Comparison of ENCODE assay signal across 13 cellular contexts in the genomic region with DNA sequence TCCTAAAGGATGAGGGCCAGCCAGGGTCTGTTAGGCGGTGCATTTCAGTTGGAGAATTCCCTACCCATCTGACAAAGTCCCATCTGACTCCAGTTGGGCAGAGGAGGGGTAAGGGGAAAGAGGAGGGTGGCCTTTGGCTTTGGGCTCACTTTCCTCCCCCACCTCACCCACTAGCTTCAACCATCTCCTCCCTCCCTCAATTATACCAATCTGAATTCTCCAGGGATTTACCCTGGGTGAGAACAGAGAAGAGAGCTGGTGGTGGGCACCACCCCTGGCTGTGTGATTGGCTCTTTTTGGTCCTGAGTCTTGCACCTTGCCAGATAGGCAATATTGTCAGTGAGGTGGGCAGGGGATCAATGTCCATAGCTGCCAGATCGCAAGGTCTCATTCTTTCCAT. TPM values are rescaled to one million over a fixed set of nuclear protein-coding genes. Genes with fewer than 3 reads are reported as not detected.
DNase-seq lines count a peak whose midpoint lies in the region; ATAC-seq and TF ChIP-seq lines count a peak whose summit lies in the region.
"Had no signal": no experiment of that assay in that cellular context is flagged by ENCODE, and none has a peak within 500 bp of the region (broad histone marks: within the 10 kb centered on the region; RNA-seq: fewer than 3 reads in every experiment).

No MANE protein-coding gene starts in this region.

- TF ChIP-seq CTCF in HFF-Myc (IDR thresholded peaks at IDR 0.05; ENCODE audit: low read depth, low read length, missing control alignments), result no peak
- no peak for TF ChIP-seq CTCF in mesothelial cell of epicardium (IDR thresholded peaks at IDR 0.05; ENCODE audit: unreplicated experiment)

- H3K4me3 Mint-ChIP-seq in CD8-positive, alpha-beta memory T cell, result peak overlapping the region in 1 of 7 donors; percentile 92
- peak overlapping the region; percentile 19 for H3K4me3 Mint-ChIP-seq in activated T-helper 2 cell treated with anti-CD3 and anti-CD28 coated beads, Interferon-gamma antibody, Interleukin-2, Interleukin-4, amounts not matched to agents 10 μg/mL and 5 μg/mL and 100 μg/mL, durations not matched to agents 14 hours and 24 hours and 36 hours (ENCODE audit: low read depth)
- H3K4me3 Mint-ChIP-seq in immature natural killer cell, result no peak overlapping the region
- no peak overlapping the region for H3K4me3 Mint-ChIP-seq in mesothelial cell of epicardium

- peaks cover 0 to 57% (median 2%) of the 10 kb centered on the region in 3 donors for H3K36me3 Mint-ChIP-seq in CD8-positive, alpha-beta memory T cell
- peaks cover 60% of the 10 kb centered on the region for H3K36me3 Mint-ChIP-seq in activated T-helper 2 cell treated with anti-CD3 and anti-CD28 coated beads, Interferon-gamma antibody, Interleukin-2, Interleukin-4, amounts not matched to agents 10 μg/mL and 5 μg/mL and 100 μg/mL, durations not matched to agents 14 hours and 24 hours and 36 hours (ENCODE audit: low read depth)
- H3K36me3 Mint-ChIP-seq in immature natural killer cell (peaks cover 0 to 12% (median 7%) of the 10 kb centered on the region in 3 donors), mesothelial cell of epicardium (peaks cover 20% of the 10 kb centered on the region)

- H3K56ac ChIP-seq in mesendoderm (ENCODE audit: low read length), result peak overlapping the region; percentile 53

- H2BK15ac ChIP-seq in mesendoderm (replicated peaks; ENCODE audit: low read depth), result no peak overlapping the region

- no peak overlapping the region for H4K8ac ChIP-seq in mesendoderm (ENCODE audit: low read depth, low read length)

- H3K9me3 ChIP-seq in CD8-positive, alpha-beta memory T cell (ENCODE audit: low read length), result no peaks in the 10 kb centered on the region

- intact Hi-C loops in activated T-helper 2 cell treated with anti-CD3 and anti-CD28 coated beads, Interferon-gamma antibody, Interleukin-2, Interleukin-4, amounts not matched to agents 10 μg/mL and 5 μg/mL and 100 μg/mL, durations not matched to agents 14 hours and 24 hours and 36 hours (cut with micrococcal nuclease), result loop anchor here (5.0 to 10.0 kb wide), 3 partner anchors 43 to 515 kb away; partner anchors contain the start of gene SNRPC

- H3K27ac Mint-ChIP-seq in CD8-positive, alpha-beta memory T cell, result peak overlapping the region in 6 of 8 donors; percentile 32 to 96 (median 72)
- peak overlapping the region; percentile 50 for H3K27ac Mint-ChIP-seq in activated T-helper 2 cell treated with anti-CD3 and anti-CD28 coated beads, Interferon-gamma antibody, Interleukin-2, Interleukin-4, amounts not matched to agents 10 μg/mL and 5 μg/mL and 100 μg/mL, durations not matched to agents 14 hours and 24 hours and 36 hours
- H3K27ac Mint-ChIP-seq in immature natural killer cell, result peak overlapping the region in 1 of 6 donors; percentile 20
- no peak overlapping the region for H3K27ac Mint-ChIP-seq in mesothelial cell of epicardium

- peak overlapping the region; percentile 89 for H3K9ac ChIP-seq in mesendoderm (ENCODE audit: low read length)

- WGBS in mesendoderm (ENCODE audit: extremely low coverage, insufficient coverage, low lambda C conversion rate), result no CpG with 5 or more reads among the region's 2 CpGs

- peaks cover 54% of the 10 kb centered on the region for H3K79me2 ChIP-seq in mesendoderm (ENCODE audit: control insufficient read depth, insufficient read depth, low read length)

- H3K4me3 ChIP-seq in CD8-positive, alpha-beta memory T cell (ENCODE audit: low read length), result no peak overlapping the region
- peak overlapping the region; percentile 69 for H3K4me3 ChIP-seq in HFF-Myc (replicated peaks; ENCODE audit: low read depth, low read length)
- no peak overlapping the region for H3K4me3 ChIP-seq in mesendoderm (ENCODE audit: low read length)

- H3K9me3 Mint-ChIP-seq in CD8-positive, alpha-beta memory T cell, result no peaks in the 10 kb centered on the region
- H3K9me3 Mint-ChIP-seq in activated T-helper 2 cell treated with anti-CD3 and anti-CD28 coated beads, Interferon-gamma antibody, Interleukin-2, Interleukin-4, amounts not matched to agents 10 μg/mL and 5 μg/mL and 100 μg/mL, durations not matched to agents 14 hours and 24 hours and 36 hours, result no peaks in the 10 kb centered on the region
- H3K9me3 Mint-ChIP-seq in immature natural killer cell (no peaks in the 10 kb centered on the region), mesothelial cell of epicardium (no peaks in the 10 kb centered on the region)
- H3K9me3 Mint-ChIP-seq: naive B cell had no signal

- peaks cover 19% of the 10 kb centered on the region for H3K79me1 ChIP-seq in mesendoderm (ENCODE audit: low read length)

- no peak overlapping the region for H4K5ac ChIP-seq in mesendoderm (ENCODE audit: low read length)

- no peak for DNase-seq in CD8-positive, alpha-beta memory T cell
- no peak for DNase-seq in HFF-Myc (ENCODE audit: extremely low read depth, low read depth)
- DNase-seq in activated T-helper 2 cell treated with anti-CD3 and anti-CD28 coated beads, Interferon-gamma antibody, Interleukin-2, Interleukin-4, amounts not matched to agents 10 μg/mL and 5 μg/mL and 100 μg/mL, durations not matched to agents 14 hours and 24 hours and 36 hours (ENCODE audit: low spot score), result no peak
- DNase-seq in mesendoderm, result no peak
- DNase-seq in immature natural killer cell, result no peak
- no peak for DNase-seq in NCI-H1092 (lab: John Stamatoyannopoulos, UW)
- no peak for DNase-seq in mesothelial cell of epicardium (ENCODE audit: low spot score in 2 of 2, unreplicated experiment in 2 of 2)
- DNase-seq: cerebellar nuclear complex; DMS53; naive B cell; RPMI8226; stimulated activated CD4-positive, alpha-beta T cell treated with anti-CD3 and anti-CD28 coated beads, Interleukin-15, amount 100 ng/mL, for 24 hours had no signal

- CTCF ChIA-PET in CD8-positive, alpha-beta memory T cell (lab: Charles Lee), result interaction anchor here (1.4 kb wide), 1 partner anchor 9 kb away, joined by 3 read pairs; the partner anchor contains the start of gene SMIM29

- peak overlapping the region; percentile 50 for H3K4me2 ChIP-seq in mesendoderm (ENCODE audit: low read length)

- H3K4me1 Mint-ChIP-seq in CD8-positive, alpha-beta memory T cell, result peaks cover 40 to 73% (median 46%) of the 10 kb centered on the region in 3 donors
- peaks cover 56% of the 10 kb centered on the region for H3K4me1 Mint-ChIP-seq in activated T-helper 2 cell treated with anti-CD3 and anti-CD28 coated beads, Interferon-gamma antibody, Interleukin-2, Interleukin-4, amounts not matched to agents 10 μg/mL and 5 μg/mL and 100 μg/mL, durations not matched to agents 14 hours and 24 hours and 36 hours (ENCODE audit: low read depth)
- H3K4me1 Mint-ChIP-seq in immature natural killer cell (peaks cover 23 to 27% of the 10 kb centered on the region in 2 donors), mesothelial cell of epicardium (peaks cover 20% of the 10 kb centered on the region)

- no peak for ATAC-seq in GM21825 (IDR thresholded peaks at IDR 0.05; ENCODE audit: unreplicated experiment)

- H2BK5ac ChIP-seq in mesendoderm (ENCODE audit: low read length), result no peak overlapping the region

- H2AK5ac ChIP-seq in mesendoderm (ENCODE audit: low read length), result no peak overlapping the region

- H3K27ac ChIP-seq in CD8-positive, alpha-beta memory T cell (ENCODE audit: low read depth, low read length), result no peak overlapping the region
- H3K27ac ChIP-seq in mesendoderm (ENCODE audit: low read depth, low read length), result no peak overlapping the region

- no peak overlapping the region for H3K4ac ChIP-seq in mesendoderm (ENCODE audit: low read depth, low read length)

- H2BK120ac ChIP-seq in mesendoderm (ENCODE audit: low read depth, low read length), result no peak overlapping the region

- POLR2A ChIA-PET in CD8-positive, alpha-beta memory T cell (lab: Charles Lee), result no interaction called here

- peaks cover 16% of the 10 kb centered on the region for H3K36me3 ChIP-seq in CD8-positive, alpha-beta memory T cell (ENCODE audit: insufficient read depth, low read length)
- H3K36me3 ChIP-seq in mesendoderm (ENCODE audit: control insufficient read depth, insufficient read depth, low read length), result peaks cover 30% of the 10 kb centered on the region

- peaks cover 27% of the 10 kb centered on the region for H3K4me1 ChIP-seq in CD8-positive, alpha-beta memory T cell (ENCODE audit: insufficient read depth, low read length)
- peaks cover 8% of the 10 kb centered on the region for H3K4me1 ChIP-seq in mesendoderm (ENCODE audit: control insufficient read depth, low read depth, low read length)

- H3K27me3 Mint-ChIP-seq in CD8-positive, alpha-beta memory T cell, result no peaks in the 10 kb centered on the region
- no peaks in the 10 kb centered on the region for H3K27me3 Mint-ChIP-seq in activated T-helper 2 cell treated with anti-CD3 and anti-CD28 coated beads, Interferon-gamma antibody, Interleukin-2, Interleukin-4, amounts not matched to agents 10 μg/mL and 5 μg/mL and 100 μg/mL, durations not matched to agents 14 hours and 24 hours and 36 hours (ENCODE audit: low read depth)
- H3K27me3 Mint-ChIP-seq in immature natural killer cell (ENCODE audit: low read depth in 3 of 3) (peaks cover 7 to 18% (median 13%) of the 10 kb centered on the region in 3 donors), mesothelial cell of epicardium (ENCODE audit: low read depth) (no peaks in the 10 kb centered on the region)
- H3K27me3 Mint-ChIP-seq: naive B cell had no signal

- H3K18ac ChIP-seq in mesendoderm (ENCODE audit: low read length), result no peak overlapping the region

- H3K23ac ChIP-seq in mesendoderm (ENCODE audit: low read length), result peak overlapping the region; percentile 48

- no peaks in the 10 kb centered on the region for H3K27me3 ChIP-seq in CD8-positive, alpha-beta memory T cell (ENCODE audit: insufficient read depth, low read length, poor library complexity, severe bottlenecking)
- H3K27me3 ChIP-seq in mesendoderm (ENCODE audit: insufficient read depth, low read length, poor library complexity), result no peaks in the 10 kb centered on the region

RNA-seq across cellular contexts. Expression of gene HMGA1, which starts 3.2 kb away (rescaled TPM):
- 100 to 1,000 TPM; 490 to 506 TPM for total RNA-seq in CD8-positive, alpha-beta memory T cell
- polyA plus RNA-seq in CD8-positive, alpha-beta memory T cell, result 33.1 TPM
- 412 and 422 TPM in 2 replicates for total RNA-seq in activated T-helper 2 cell treated with anti-CD3 and anti-CD28 coated beads, Interferon-gamma antibody, Interleukin-2, Interleukin-4, amounts not matched to agents 10 μg/mL and 5 μg/mL and 100 μg/mL, durations not matched to agents 14 hours and 24 hours and 36 hours
- polyA plus RNA-seq in mesendoderm (2013, experiment 1 of 2), result 3,300 TPM
- polyA plus RNA-seq in mesendoderm (2013, experiment 2 of 2), result 3,237 TPM
- 10 to 100 TPM in 2 of 3 donors, 1 to 10 TPM in 1; 9.8 to 22.1 (median 19.6) TPM for polyA plus RNA-seq in immature natural killer cell
- 213 to 222 TPM (median 216 TPM) in 3 replicates for total RNA-seq in mesothelial cell of epicardium

RNA-seq across cellular contexts. Expression of gene SMIM29, which starts 8.9 kb away (rescaled TPM):
- 10 to 100 TPM; 23.0 to 26.0 TPM for total RNA-seq in CD8-positive, alpha-beta memory T cell
- polyA plus RNA-seq in CD8-positive, alpha-beta memory T cell, result 62.5 TPM
- total RNA-seq in activated T-helper 2 cell treated with anti-CD3 and anti-CD28 coated beads, Interferon-gamma antibody, Interleukin-2, Interleukin-4, amounts not matched to agents 10 μg/mL and 5 μg/mL and 100 μg/mL, durations not matched to agents 14 hours and 24 hours and 36 hours, result 16.6 and 17.3 TPM in 2 replicates
- 4.7 TPM for polyA plus RNA-seq in mesendoderm (2013, experiment 1 of 2)
- 4.6 TPM for polyA plus RNA-seq in mesendoderm (2013, experiment 2 of 2)
- 100 to 1,000 TPM in 1 of 3 donors, 10 to 100 TPM in 2; 86.1 to 101 (median 89.1) TPM for polyA plus RNA-seq in immature natural killer cell
- 8.4 to 8.9 TPM (median 8.6 TPM) in 3 replicates for total RNA-seq in mesothelial cell of epicardium
